21 cellular contexts compared by ENCODE assay signal in genomic region chr3:122620399-122620798, GRCh38. TPM values are rescaled to one million over a fixed set of nuclear protein-coding genes. Genes with fewer than 3 reads are reported as not detected.
DNase-seq lines count a peak whose midpoint lies in the region; ATAC-seq and TF ChIP-seq lines count a peak whose summit lies in the region.
"Had no signal": no experiment of that assay in that cellular context is flagged by ENCODE, and none has a peak within 500 bp of the region (broad histone marks: within the 10 kb centered on the region; RNA-seq: fewer than 3 reads in every experiment).

No MANE protein-coding gene starts in this region.

- intact Hi-C loops in activated naive CD4-positive, alpha-beta T cell treated with anti-CD3 and anti-CD28 coated beads for 36 hours (cut with micrococcal nuclease), result no loop called here
- intact Hi-C loops in activated B cell treated with CpG ODN at 0.5 μM for 24 hours (cut with micrococcal nuclease), result loop anchor here (2.0 kb wide), 1 partner anchor 58 kb away; no protein-coding TSS in a partner anchor

- H3K9me3 Mint-ChIP-seq in activated naive CD4-positive, alpha-beta T cell treated with anti-CD3 and anti-CD28 coated beads, Interleukin-2, amount 50 U/mL, for 24 hours, result no peaks in the 10 kb centered on the region
- H3K9me3 Mint-ChIP-seq in activated naive CD4-positive, alpha-beta T cell treated with anti-CD3 and anti-CD28 coated beads for 36 hours, result no peaks in the 10 kb centered on the region
- H3K9me3 Mint-ChIP-seq in activated B cell treated with CpG ODN at 0.5 μM for 24 hours (no peaks in the 10 kb centered on the region), memory B cell (peaks cover 3% of the 10 kb centered on the region)
- H3K9me3 Mint-ChIP-seq: CD4-positive, alpha-beta memory T cell; GM23338 had no signal

- POLR2A ChIA-PET in activated B cell treated with CpG ODN at 0.5 μM for 24 hours (lab: Charles Lee), result interaction anchor here (1.0 to 6.7 kb wide), 10 partner anchors 10 to 77 kb away, joined by 3 to 72 read pairs (median 8); partner anchors contain the start of genes DTX3L, PARP15 and PARP9

- ATAC-seq in activated B cell treated with CpG ODN at 0.5 μM for 24 hours (ENCODE audit: low read depth), result no peak
- no peak for ATAC-seq in memory B cell (ENCODE audit: low read depth)
- ATAC-seq: GM23338 had no signal

- H3K4me1 Mint-ChIP-seq in activated naive CD4-positive, alpha-beta T cell treated with anti-CD3 and anti-CD28 coated beads, Interleukin-2, amount 50 U/mL, for 24 hours, result peaks cover 4% of the 10 kb centered on the region
- no peaks in the 10 kb centered on the region for H3K4me1 Mint-ChIP-seq in activated naive CD4-positive, alpha-beta T cell treated with anti-CD3 and anti-CD28 coated beads for 36 hours (ENCODE audit: low read depth)
- H3K4me1 Mint-ChIP-seq in activated B cell treated with CpG ODN at 0.5 μM for 24 hours (peaks cover 77% of the 10 kb centered on the region), memory B cell (peaks cover 55% of the 10 kb centered on the region)
- H3K4me1 Mint-ChIP-seq: CD4-positive, alpha-beta memory T cell had no signal

- no peak for DNase-seq in activated naive CD4-positive, alpha-beta T cell treated with anti-CD3 and anti-CD28 coated beads for 36 hours
- DNase-seq in activated B cell treated with CpG ODN at 0.5 μM for 24 hours (no peak), memory B cell (ENCODE audit: low spot score in 2 of 2) (no peak), DMS53 (lab: John Stamatoyannopoulos, UW) (no peak), NCI-H2196 treated with DMSO at 0.1 percent for 48 hours (lab: John Stamatoyannopoulos, UW; ENCODE audit: unreplicated experiment) (no peak), HK-2 (ENCODE audit: unreplicated experiment) (no peak)
- DNase-seq: 8988T; AML-193; Caco-2; CD4-positive, alpha-beta memory T cell; DMS 273 treated with DMSO at 0.1 percent for 48 hours; DND-41; HCEC 1CT; NCI-H146; NCI-H2171; NCI-H524 treated with DMSO at 0.1 percent for 48 hours; NCI-H82; Right ventricle myocardium superior had no signal

- no peaks in the 10 kb centered on the region for H3K27me3 Mint-ChIP-seq in activated naive CD4-positive, alpha-beta T cell treated with anti-CD3 and anti-CD28 coated beads, Interleukin-2, amount 50 U/mL, for 24 hours
- no peaks in the 10 kb centered on the region for H3K27me3 Mint-ChIP-seq in activated naive CD4-positive, alpha-beta T cell treated with anti-CD3 and anti-CD28 coated beads for 36 hours (ENCODE audit: low read depth)
- H3K27me3 Mint-ChIP-seq in activated B cell treated with CpG ODN at 0.5 μM for 24 hours, result no peaks in the 10 kb centered on the region
- H3K27me3 Mint-ChIP-seq in memory B cell, result no peaks in the 10 kb centered on the region
- H3K27me3 Mint-ChIP-seq: CD4-positive, alpha-beta memory T cell had no signal

- no peak for TF ChIP-seq CTCF in activated B cell treated with CpG ODN at 0.5 μM for 24 hours (IDR thresholded peaks at IDR 0.05)

- H3K27ac Mint-ChIP-seq in activated naive CD4-positive, alpha-beta T cell treated with anti-CD3 and anti-CD28 coated beads, Interleukin-2, amount 50 U/mL, for 24 hours, result peak overlapping the region; percentile 12
- no peak overlapping the region for H3K27ac Mint-ChIP-seq in activated naive CD4-positive, alpha-beta T cell treated with anti-CD3 and anti-CD28 coated beads for 36 hours
- H3K27ac Mint-ChIP-seq in activated B cell treated with CpG ODN at 0.5 μM for 24 hours (peak overlapping the region; percentile 76), memory B cell (peak overlapping the region; percentile 91)
- H3K27ac Mint-ChIP-seq: GM23338 had no signal

- peaks cover 24% of the 10 kb centered on the region for H3K36me3 Mint-ChIP-seq in activated naive CD4-positive, alpha-beta T cell treated with anti-CD3 and anti-CD28 coated beads, Interleukin-2, amount 50 U/mL, for 24 hours
- peaks cover 30% of the 10 kb centered on the region for H3K36me3 Mint-ChIP-seq in activated naive CD4-positive, alpha-beta T cell treated with anti-CD3 and anti-CD28 coated beads for 36 hours (ENCODE audit: low read depth)
- H3K36me3 Mint-ChIP-seq in activated B cell treated with CpG ODN at 0.5 μM for 24 hours (ENCODE audit: low read depth), result peaks cover 85% of the 10 kb centered on the region
- H3K36me3 Mint-ChIP-seq in memory B cell, result peaks cover 40% of the 10 kb centered on the region

- no peak overlapping the region for H3K4me3 Mint-ChIP-seq in activated naive CD4-positive, alpha-beta T cell treated with anti-CD3 and anti-CD28 coated beads, Interleukin-2, amount 50 U/mL, for 24 hours
- H3K4me3 Mint-ChIP-seq in activated naive CD4-positive, alpha-beta T cell treated with anti-CD3 and anti-CD28 coated beads for 36 hours, result no peak overlapping the region
- H3K4me3 Mint-ChIP-seq in activated B cell treated with CpG ODN at 0.5 μM for 24 hours (no peak overlapping the region), memory B cell (peak overlapping the region; percentile 3)
- H3K4me3 Mint-ChIP-seq: CD4-positive, alpha-beta memory T cell; GM23338 had no signal

- CTCF ChIA-PET in activated naive CD4-positive, alpha-beta T cell treated with anti-CD3 and anti-CD28 coated beads for 36 hours (lab: Charles Lee), result interaction anchor here (0.6 to 2.3 kb wide), 3 partner anchors 9 to 21 kb away, joined by 4 to 9 read pairs (median 4); no protein-coding TSS in a partner anchor
- CTCF ChIA-PET in activated B cell treated with CpG ODN at 0.5 μM for 24 hours (lab: Charles Lee), result interaction anchor here (1.2 to 5.7 kb wide), 3 partner anchors 46 to 61 kb away, joined by 4 to 36 read pairs (median 5); partner anchors contain the start of gene PARP14

RNA-seq across cellular contexts. Expression of gene PARP15, which starts 42.9 kb away (rescaled TPM):
- 1 to 10 TPM; 3.6 to 5.1 TPM for total RNA-seq in activated naive CD4-positive, alpha-beta T cell treated with anti-CD3 and anti-CD28 coated beads for 36 hours
- 162 and 213 TPM in 2 replicates for total RNA-seq in activated B cell treated with CpG ODN at 0.5 μM for 24 hours
- total RNA-seq: RPMI7951 had no signal

RNA-seq across cellular contexts. Expression of gene DTX3L, which starts 56.3 kb away (rescaled TPM):
- 10 to 100 TPM; 22.3 to 24.5 TPM for total RNA-seq in activated naive CD4-positive, alpha-beta T cell treated with anti-CD3 and anti-CD28 coated beads for 36 hours
- 73.8 and 76.5 TPM in 2 replicates for total RNA-seq in activated B cell treated with CpG ODN at 0.5 μM for 24 hours

RNA-seq across cellular contexts. Expression of gene PARP9, which starts 56.3 kb away (rescaled TPM):
- total RNA-seq in activated naive CD4-positive, alpha-beta T cell treated with anti-CD3 and anti-CD28 coated beads for 36 hours, result 10 to 100 TPM; 20.4 to 21.1 TPM
- 45.9 and 50.8 TPM in 2 replicates for total RNA-seq in activated B cell treated with CpG ODN at 0.5 μM for 24 hours

Comparison
In these comparisons a context has a peak if more than half of its experiments do, and no peak if none do; other contexts are left out.
1. RNA of gene PARP15, which starts 42.9 kb away (total RNA-seq): 162 to 213 TPM in activated B cell treated with CpG ODN at 0.5 μM for 24 hours; 3.6 to 5.1 TPM in activated naive CD4-positive, alpha-beta T cell treated with anti-CD3 and anti-CD28 coated beads for 36 hours; every median in the first group is over 10 times any median in the second.